11 cellular contexts compared by ENCODE assay signal in the genomic region with DNA sequence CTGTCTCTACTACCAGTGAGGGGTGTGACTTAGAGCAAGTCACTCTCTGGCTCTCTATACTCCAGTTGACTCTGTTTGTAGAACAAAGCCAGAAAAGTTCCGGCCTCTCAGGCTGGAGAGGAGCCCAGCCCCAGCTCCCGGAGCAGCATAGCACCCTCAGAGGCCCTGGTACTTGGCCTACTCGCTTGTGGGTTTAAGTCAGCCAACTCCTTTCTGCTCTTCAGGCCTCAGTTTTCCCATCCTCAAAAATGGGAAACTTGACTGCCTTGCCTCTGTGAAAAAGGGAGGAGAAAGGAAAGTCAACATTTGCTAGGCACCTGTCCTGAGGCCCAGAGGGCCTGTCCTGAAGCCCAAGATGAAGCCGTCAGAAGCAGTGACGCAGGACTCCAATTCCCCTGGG. TPM values are rescaled to one million over a fixed set of nuclear protein-coding genes. Genes with fewer than 3 reads are reported as not detected.
DNase-seq lines count a peak whose midpoint lies in the region; ATAC-seq and TF ChIP-seq lines count a peak whose summit lies in the region.
"Had no signal": no experiment of that assay in that cellular context is flagged by ENCODE, and none has a peak within 500 bp of the region (broad histone marks: within the 10 kb centered on the region; RNA-seq: fewer than 3 reads in every experiment).

No MANE protein-coding gene starts in this region.

- H3K9ac ChIP-seq in HUES64 (ENCODE audit: low read depth, low read length): peak overlapping the region; percentile 79; the same call in 1 of the 2 replicates
- H3K9ac ChIP-seq in neural progenitor cell: no peak overlapping the region

- H3K4me3 Mint-ChIP-seq in CD4-positive, alpha-beta T cell: peak overlapping the region; percentile 68
- peak overlapping the region; percentile 89 for H3K4me3 Mint-ChIP-seq in neural progenitor cell

- ATAC-seq in CD4-positive, alpha-beta T cell (ENCODE audit: poor library complexity): no peak
- no peak for ATAC-seq in HG02623 (IDR thresholded peaks at IDR 0.05; ENCODE audit: unreplicated experiment)

- peak overlapping the region; percentile 80 for H2AFZ ChIP-seq in neural progenitor cell (replicated peaks)

- H3K4me1 ChIP-seq in HUES64 (ENCODE audit: insufficient read depth, low read length): peaks cover 6% of the 10 kb centered on the region; the same call in 1 of the 2 replicates
- peaks cover 17 to 30% (median 22%) of the 10 kb centered on the region in 4 donors for H3K4me1 ChIP-seq in esophagus muscularis mucosa
- peaks cover 15% of the 10 kb centered on the region for H3K4me1 ChIP-seq in neural progenitor cell
- H3K4me1 ChIP-seq in BE2C: peaks cover 14% of the 10 kb centered on the region

- H3K4me3 ChIP-seq in HUES64 (ENCODE audit: low read length) (peak overlapping the region; percentile 81), esophagus muscularis mucosa (peak overlapping the region; percentile 49 to 59 (median 54)), neural progenitor cell (peak overlapping the region; percentile 77), BE2C (ENCODE audit: low read depth, low read length) (no peak overlapping the region)

- H3K9me3 ChIP-seq in CD4-positive, alpha-beta T cell (ENCODE audit: control insufficient read depth, low read length): no peaks in the 10 kb centered on the region
- H3K9me3 ChIP-seq in HUES64 (ENCODE audit: insufficient read depth, low read depth, low read length) (no peaks in the 10 kb centered on the region), esophagus muscularis mucosa (no peaks in the 10 kb centered on the region), neural progenitor cell (ENCODE audit: low read depth) (no peaks in the 10 kb centered on the region), BE2C (no peaks in the 10 kb centered on the region)

- H3K27me3 Mint-ChIP-seq in CD4-positive, alpha-beta T cell: peaks cover 45% of the 10 kb centered on the region
- H3K27me3 Mint-ChIP-seq in neural progenitor cell (ENCODE audit: insufficient read depth, low read depth): peaks cover 11% of the 10 kb centered on the region

- H3K79me2 ChIP-seq in neural progenitor cell (ENCODE audit: low read depth): peaks cover 9% of the 10 kb centered on the region

- CTCF ChIA-PET in CD4-positive, alpha-beta T cell (lab: Charles Lee): no interaction called here

- peaks cover 7% of the 10 kb centered on the region for H4K20me1 ChIP-seq in neural progenitor cell (ENCODE audit: low read depth)

- peaks cover 29% of the 10 kb centered on the region for H3K27me3 ChIP-seq in CD4-positive, alpha-beta T cell (ENCODE audit: control insufficient read depth, insufficient read depth, low read length)
- peaks cover 6% of the 10 kb centered on the region; the same call in 1 of the 2 replicates for H3K27me3 ChIP-seq in HUES64 (ENCODE audit: insufficient read depth, low read length)
- peaks cover 0 to 7% (median 0%) of the 10 kb centered on the region in 4 donors for H3K27me3 ChIP-seq in esophagus muscularis mucosa
- H3K27me3 ChIP-seq in neural progenitor cell: peaks cover 8% of the 10 kb centered on the region
- H3K27me3 ChIP-seq in BE2C: no peaks in the 10 kb centered on the region

- H3K27ac Mint-ChIP-seq in CD4-positive, alpha-beta T cell: no peak overlapping the region
- no peak overlapping the region for H3K27ac Mint-ChIP-seq in neural progenitor cell

- H3K36me3 Mint-ChIP-seq in CD4-positive, alpha-beta T cell (ENCODE audit: low read depth): no peaks in the 10 kb centered on the region
- H3K36me3 Mint-ChIP-seq in neural progenitor cell: no peaks in the 10 kb centered on the region

- peak overlapping the region; percentile 96 for H3K4me2 ChIP-seq in neural progenitor cell

- H3K27ac ChIP-seq in CD4-positive, alpha-beta T cell (ENCODE audit: low read depth, low read length): no peak overlapping the region
- H3K27ac ChIP-seq in HUES64 (ENCODE audit: low read depth, low read length) (no peak overlapping the region), esophagus muscularis mucosa (replicated peaks in 1 of 4) (peak overlapping the region in 1 of 4 donors; percentile 50), neural progenitor cell (no peak overlapping the region)

- 69% methylated on average over 5 of the region's 5 CpGs for WGBS in HUES64
- WGBS in esophagus muscularis mucosa: 44% methylated on average over 5 of the region's 5 CpGs

- H3K36me3 ChIP-seq in HUES64 (ENCODE audit: insufficient read depth, low read length): 0 out of 2 replicates have a peak, but pooled peaks cover 4% of the 10 kb centered on the region
- no peaks in the 10 kb centered on the region for H3K36me3 ChIP-seq in esophagus muscularis mucosa
- H3K36me3 ChIP-seq in neural progenitor cell: no peaks in the 10 kb centered on the region
- no peaks in the 10 kb centered on the region for H3K36me3 ChIP-seq in BE2C

- no peak for TF ChIP-seq CTCF in CD4-positive, alpha-beta T cell (IDR thresholded peaks at IDR 0.05)
- TF ChIP-seq CTCF in esophagus muscularis mucosa (IDR thresholded peaks at IDR 0.05) (no peak), neural progenitor cell (IDR thresholded peaks at IDR 0.05) (no peak), BE2C (IDR thresholded peaks at IDR 0.05; ENCODE audit: low read depth, low read length) (no peak)

- no peak for TF ChIP-seq POLR2A in esophagus muscularis mucosa (IDR thresholded peaks at IDR 0.05; ENCODE audit: low read depth)

- peaks cover 30% of the 10 kb centered on the region for H3F3A ChIP-seq in neural progenitor cell (ENCODE audit: low read depth)

- no peak for DNase-seq in CD4-positive, alpha-beta T cell
- DNase-seq in esophagus muscularis mucosa (ENCODE audit: extremely low spot score) (no peak), neural progenitor cell (ENCODE audit: low spot score) (no peak), DMS53 (lab: John Stamatoyannopoulos, UW) (no peak), NCI-H226 (no peak), BE2C (no peak)
- DNase-seq: NCI-H1930 had no signal

- H3K4me1 Mint-ChIP-seq in CD4-positive, alpha-beta T cell (ENCODE audit: low read depth): peaks cover 9% of the 10 kb centered on the region
- peaks cover 10% of the 10 kb centered on the region for H3K4me1 Mint-ChIP-seq in neural progenitor cell

- intact Hi-C loops in CD4-positive, alpha-beta T cell (cut with DNase I, micrococcal nuclease): no loop called here
- intact Hi-C loops in esophagus muscularis mucosa (cut with DNase I): no loop called here

- POLR2A ChIA-PET in CD4-positive, alpha-beta T cell (lab: Charles Lee): interaction anchor here (1.5 kb wide), 1 partner anchor 23 kb away, joined by 4 read pairs; no protein-coding TSS in a partner anchor

- H3K9me3 Mint-ChIP-seq in CD4-positive, alpha-beta T cell: no peaks in the 10 kb centered on the region
- H3K9me3 Mint-ChIP-seq in neural progenitor cell: no peaks in the 10 kb centered on the region

- no peak for TF ChIP-seq EP300 in esophagus muscularis mucosa (IDR thresholded peaks at IDR 0.05)

RNA-seq across cellular contexts. Expression of a gene that starts 1.1 kb away (rescaled TPM):
- not detected for total RNA-seq in CD4-positive, alpha-beta T cell
- 8.0 TPM for polyA plus RNA-seq in HUES64 (2013, experiment 1 of 2)
- 9.4 TPM for polyA plus RNA-seq in HUES64 (2013, experiment 2 of 2)
- total RNA-seq in esophagus muscularis mucosa: 1 to 10 TPM in 1 of 4 donors, under 1 TPM in 3; 0.33 to 2.4 (median 0.90) TPM
- total RNA-seq in neural progenitor cell (ENCODE audit: low replicate concordance): 6.2 and 12.5 TPM in 2 replicates
- polyA plus RNA-seq in BE2C (2012; ENCODE audit: insufficient read depth, insufficient read length, low read depth): 0.17 TPM
- total RNA-seq: HT-29; T-helper 2 cell treated with Interferon-gamma antibody and Interleukin-4, amounts not matched to agents 100 ng/mL and 5 ng/mL, for 36 hours had no signal

RNA-seq across cellular contexts. Expression of a gene that starts 29.7 kb away (rescaled TPM):
- 10 to 100 TPM; 34.3 to 37.8 TPM for total RNA-seq in CD4-positive, alpha-beta T cell
- polyA plus RNA-seq in HUES64 (2013, experiment 1 of 2): 20.4 TPM
- 27.3 TPM for polyA plus RNA-seq in HUES64 (2013, experiment 2 of 2)
- total RNA-seq in esophagus muscularis mucosa (10 to 100 TPM; 11.2 to 18.3 (median 14.9) TPM), neural progenitor cell (ENCODE audit: low replicate concordance) (64.1 and 77.0 TPM in 2 replicates)
- polyA plus RNA-seq in BE2C (2012; ENCODE audit: insufficient read depth, insufficient read length, low read depth): 8.1 TPM

RNA-seq across cellular contexts. Expression of a gene that starts 41.7 kb away (rescaled TPM):
- total RNA-seq in CD4-positive, alpha-beta T cell: not detected
- polyA plus RNA-seq in HUES64 (2013, experiment 1 of 2): 0.45 TPM
- polyA plus RNA-seq in HUES64 (2013, experiment 2 of 2): not detected
- not detected for total RNA-seq in esophagus muscularis mucosa
- 0.37 TPM in 1 of 2 replicates, not detected in the other for total RNA-seq in neural progenitor cell (ENCODE audit: low replicate concordance)
- polyA plus RNA-seq in BE2C (2012; ENCODE audit: insufficient read depth, insufficient read length, low read depth): 0.22 TPM
- total RNA-seq: T-helper 2 cell treated with Interferon-gamma antibody and Interleukin-4, amounts not matched to agents 100 ng/mL and 5 ng/mL, for 36 hours had no signal
